In genomic region chr9:33264473-33265177, GRCh38 we compare ENCODE assay signal across 8 cellular contexts. TPM values are rescaled to one million over a fixed set of nuclear protein-coding genes. Genes with fewer than 3 reads are reported as not detected.
A peak's percentile ranks its signal among the peaks of the same experiment; 100 is the strongest.
DNase-seq lines count a peak whose midpoint lies in the region; ATAC-seq and TF ChIP-seq lines count a peak whose summit lies in the region.

BAG1 (minus strand) TSS chr9:33264708.
CHMP5 (plus strand) TSS chr9:33265049; CDS start chr9:33265079, 30 bp downstream.

- H3K36me3 ChIP-seq in liver (ENCODE audit: control insufficient read depth in 4 of 4, insufficient read depth in 3 of 4, low read depth in 1 of 4, low read length in 3 of 4) = peaks cover 2 to 39% (median 35%) of the 10 kb centered on the region in 4 donors

- no peaks in the 10 kb centered on the region for H3K9me3 Mint-ChIP-seq in CD4-positive, alpha-beta T cell
- H3K9me3 Mint-ChIP-seq in activated CD4-positive, alpha-beta memory T cell treated with anti-CD3 and anti-CD28 coated beads for 36 hours = no peaks in the 10 kb centered on the region

- peak within 1 kb of the TSS; percentile 50 to 100 (median 94) for H3K4me3 ChIP-seq in dorsolateral prefrontal cortex
- H3K4me3 ChIP-seq in liver (ENCODE audit: low read depth in 1 of 3, low read length in 3 of 3) = peak within 1 kb of the TSS; percentile 83 to 98 (median 97)

- no peaks in the 10 kb centered on the region for H3K27me3 ChIP-seq in CD4-positive, alpha-beta T cell (ENCODE audit: control insufficient read depth, insufficient read depth, low read length)
- H3K27me3 ChIP-seq in dorsolateral prefrontal cortex (no peaks in the 10 kb centered on the region), liver (ENCODE audit: control insufficient read depth in 4 of 4, insufficient read depth in 4 of 4, low read length in 3 of 4) (no peaks in the 10 kb centered on the region)

- no peak for TF ChIP-seq CTCF in CD4-positive, alpha-beta T cell (IDR thresholded peaks at IDR 0.05)
- TF ChIP-seq CTCF in dorsolateral prefrontal cortex (IDR thresholded peaks at IDR 0.05 in 54 of 56, conservative IDR thresholded peaks at IDR 0.05 in 2 of 56; ENCODE audit: low read depth in 1 of 56, partially characterized antibody in 56 of 56) = peak in 52 of 56 donors; percentile 19 to 73 (median 50)
- peak; percentile 41 for TF ChIP-seq CTCF in liver (IDR thresholded peaks at IDR 0.05; ENCODE audit: low read depth, low read length, missing input control)

- POLR2A ChIA-PET in CD4-positive, alpha-beta T cell (lab: Charles Lee) = interaction anchor here (0.8 to 3.5 kb wide), 8 partner anchors 9 to 239 kb away, joined by 3 to 71 read pairs (median 6); partner anchors contain the start of genes AQP3, B4GALT1, DNAJA1 and NFX1
- POLR2A ChIA-PET in activated CD4-positive, alpha-beta memory T cell treated with anti-CD3 and anti-CD28 coated beads for 36 hours (lab: Charles Lee) = interaction anchor here (1.0 to 3.2 kb wide), 5 partner anchors 10 to 240 kb away, joined by 3 to 16 read pairs (median 7); partner anchors contain the start of genes B4GALT1, DNAJA1 and NFX1

- peak within 1 kb of the TSS; percentile 84 to 85 for H3K9ac ChIP-seq in liver (ENCODE audit: low read depth in 1 of 2, low read length in 2 of 2)

- H3K4me1 Mint-ChIP-seq in CD4-positive, alpha-beta T cell (ENCODE audit: low read depth) = peaks cover 63% of the 10 kb centered on the region
- H3K4me1 Mint-ChIP-seq in activated CD4-positive, alpha-beta memory T cell treated with anti-CD3 and anti-CD28 coated beads for 36 hours (ENCODE audit: low read depth) = peaks cover 42% of the 10 kb centered on the region

- CTCF ChIA-PET in CD4-positive, alpha-beta T cell (lab: Charles Lee) = interaction anchor here (1.0 to 1.3 kb wide), 3 partner anchors 23 to 85 kb away, joined by 4 to 5 read pairs (median 4); partner anchors contain the start of gene NFX1
- CTCF ChIA-PET in activated CD4-positive, alpha-beta memory T cell treated with anti-CD3 and anti-CD28 coated beads for 36 hours (lab: Charles Lee) = interaction anchor here (0.7 to 1.0 kb wide), 2 partner anchors 14 to 39 kb away, joined by 3 to 4 read pairs; no protein-coding TSS in a partner anchor

- H3K27ac Mint-ChIP-seq in CD4-positive, alpha-beta T cell = peak within 1 kb of the TSS; percentile 91
- peak within 1 kb of the TSS; percentile 94 for H3K27ac Mint-ChIP-seq in activated CD4-positive, alpha-beta memory T cell treated with anti-CD3 and anti-CD28 coated beads for 36 hours

- H3K4me1 ChIP-seq in liver (ENCODE audit: control insufficient read depth in 4 of 4, insufficient read depth in 4 of 4, low read length in 3 of 4) = peaks cover 0 to 27% (median 16%) of the 10 kb centered on the region in 4 donors

- peaks cover 77% of the 10 kb centered on the region for H3K36me3 Mint-ChIP-seq in CD4-positive, alpha-beta T cell (ENCODE audit: low read depth)
- peaks cover 55% of the 10 kb centered on the region for H3K36me3 Mint-ChIP-seq in activated CD4-positive, alpha-beta memory T cell treated with anti-CD3 and anti-CD28 coated beads for 36 hours

- intact Hi-C loops in CD4-positive, alpha-beta T cell (cut with DNase I, micrococcal nuclease) = loop anchor here (1.0 to 10.0 kb wide), 6 partner anchors 26 to 880 kb away; partner anchors contain the start of genes B4GALT1 (in 2 of the 2), NFX1 (in 2 of the 2), SMU1 (in 2 of the 2) and ACO1 (in 1 of the 2)
- intact Hi-C loops in activated CD4-positive, alpha-beta memory T cell treated with anti-CD3 and anti-CD28 coated beads for 36 hours (cut with micrococcal nuclease) = loop anchor here (1.0 to 10.0 kb wide), 12 partner anchors 26 to 710 kb away; partner anchors contain the start of genes APTX, AQP3, B4GALT1 and DNAJA1
- intact Hi-C loops in dorsolateral prefrontal cortex (cut with DNase I) = loop anchor here in 1 of 2 donors (1.0 to 5.0 kb wide), 2 partner anchors 26 to 97 kb away; partner anchors contain the start of genes B4GALT1 and NFX1

- WGBS in liver = under 1% methylated on average over 67 of the region's 67 CpGs

- peak; percentile 96 for ATAC-seq in CD4-positive, alpha-beta T cell (ENCODE audit: poor library complexity)
- ATAC-seq in GM19438 (IDR thresholded peaks at IDR 0.05; ENCODE audit: low read depth, unreplicated experiment) (peak; percentile 83), HG03575 (IDR thresholded peaks at IDR 0.05; ENCODE audit: extremely low read depth, insufficient number of reproducible peaks, low FRiP score, unreplicated experiment) (peak; percentile 67)

- TF ChIP-seq RAD21 in liver (IDR thresholded peaks at IDR 0.05) = peak; percentile 44 to 49

- H3K27ac ChIP-seq in CD4-positive, alpha-beta T cell (ENCODE audit: low read depth, low read length) = peak within 1 kb of the TSS; percentile 59
- H3K27ac ChIP-seq in dorsolateral prefrontal cortex = peak within 1 kb of the TSS; percentile 49 to 95 (median 88)
- peak within 1 kb of the TSS; percentile 86 to 89 for H3K27ac ChIP-seq in liver (ENCODE audit: low read depth in 1 of 2, low read length in 2 of 2)

- H3K9me3 ChIP-seq in CD4-positive, alpha-beta T cell (ENCODE audit: control insufficient read depth, low read length) = no peaks in the 10 kb centered on the region
- H3K9me3 ChIP-seq in liver (ENCODE audit: control insufficient read depth in 4 of 4, low read length in 3 of 4) = no peaks in the 10 kb centered on the region

- H3K27me3 Mint-ChIP-seq in CD4-positive, alpha-beta T cell = no peaks in the 10 kb centered on the region
- H3K27me3 Mint-ChIP-seq in activated CD4-positive, alpha-beta memory T cell treated with anti-CD3 and anti-CD28 coated beads for 36 hours = no peaks in the 10 kb centered on the region

- peak within 1 kb of the TSS; percentile 96 for H3K4me3 Mint-ChIP-seq in CD4-positive, alpha-beta T cell
- H3K4me3 Mint-ChIP-seq in activated CD4-positive, alpha-beta memory T cell treated with anti-CD3 and anti-CD28 coated beads for 36 hours = peak within 1 kb of the TSS; percentile 91

- DNase-seq in CD4-positive, alpha-beta T cell = peak; percentile 99 to 100 (median 100)
- peak; percentile 97 for DNase-seq in NCI-H82 treated with DMSO at 0.1 percent for 48 hours (lab: John Stamatoyannopoulos, UW; ENCODE audit: unreplicated experiment)
- peak; percentile 100 for DNase-seq in activated CD4-positive, alpha-beta memory T cell treated with anti-CD3 and anti-CD28 coated beads for 36 hours
- DNase-seq in dorsolateral prefrontal cortex = peak; percentile 99 to 100 (median 100)
- DNase-seq in stimulated activated CD4-positive, alpha-beta T cell treated with anti-CD3 and anti-CD28 coated beads, Interleukin-4, amount 100 ng/mL, for 24 hours = peak; percentile 100

TF ChIP-seq in liver, 16 proteins besides CTCF, POLR2A, EP300 and RAD21 (continues in another document):
- TF ChIP-seq, protein P1, sequence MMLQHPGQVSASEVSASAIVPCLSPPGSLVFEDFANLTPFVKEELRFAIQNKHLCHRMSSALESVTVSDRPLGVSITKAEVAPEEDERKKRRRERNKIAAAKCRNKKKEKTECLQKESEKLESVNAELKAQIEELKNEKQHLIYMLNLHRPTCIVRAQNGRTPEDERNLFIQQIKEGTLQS (IDR thresholded peaks at IDR 0.05) = peak; percentile 32
- TF ChIP-seq TAF1 (conservative IDR thresholded peaks at IDR 0.05) (peak; percentile 58), EGR1 (IDR thresholded peaks at IDR 0.05; ENCODE audit: low read depth in 2 of 2) (peak; percentile 81 to 86), YY1 (IDR thresholded peaks at IDR 0.05) (peak; percentile 77), RXRA (IDR thresholded peaks at IDR 0.05) (peak; percentile 61 to 72), NR2F2 (IDR thresholded peaks at IDR 0.05) (peak; percentile 45), FOXA2 (IDR thresholded peaks at IDR 0.05) (no peak), HNF4G (IDR thresholded peaks at IDR 0.05) (no peak), HNF4A (conservative IDR thresholded peaks at IDR 0.05) (peak; percentile 49 to 63), FOXA1 (IDR thresholded peaks at IDR 0.05) (peak; percentile 67)
- TF ChIP-seq, protein P2, sequence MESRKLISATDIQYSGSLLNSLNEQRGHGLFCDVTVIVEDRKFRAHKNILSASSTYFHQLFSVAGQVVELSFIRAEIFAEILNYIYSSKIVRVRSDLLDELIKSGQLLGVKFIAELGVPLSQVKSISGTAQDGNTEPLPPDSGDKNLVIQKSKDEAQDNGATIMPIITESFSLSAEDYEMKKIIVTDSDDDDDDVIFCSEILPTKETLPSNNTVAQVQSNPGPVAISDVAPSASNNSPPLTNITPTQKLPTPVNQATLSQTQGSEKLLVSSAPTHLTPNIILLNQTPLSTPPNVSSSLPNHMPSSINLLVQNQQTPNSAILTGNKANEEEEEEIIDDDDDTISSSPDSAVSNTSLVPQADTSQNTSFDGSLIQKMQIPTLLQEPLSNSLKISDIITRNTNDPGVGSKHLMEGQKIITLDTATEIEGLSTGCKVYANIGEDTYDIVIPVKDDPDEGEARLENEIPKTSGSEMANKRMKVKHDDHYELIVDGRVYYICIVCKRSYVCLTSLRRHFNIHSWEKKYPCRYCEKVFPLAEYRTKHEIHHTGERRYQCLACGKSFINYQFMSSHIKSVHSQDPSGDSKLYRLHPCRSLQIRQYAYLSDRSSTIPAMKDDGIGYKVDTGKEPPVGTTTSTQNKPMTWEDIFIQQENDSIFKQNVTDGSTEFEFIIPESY (IDR thresholded peaks at IDR 0.05) = peak; percentile 77

RNA-seq across cellular contexts. Expression of gene BAG1, which starts in this region (rescaled TPM):
- 10 to 100 TPM; 58.0 to 61.4 TPM for total RNA-seq in CD4-positive, alpha-beta T cell
- total RNA-seq in activated CD4-positive, alpha-beta memory T cell treated with anti-CD3 and anti-CD28 coated beads for 36 hours = 10 to 100 TPM; 52.7 to 56.6 TPM
- total RNA-seq in dorsolateral prefrontal cortex (100 to 1,000 TPM in 9 of 120 experiments, 10 to 100 TPM in 111; 49.1 to 127 (median 80.7) TPM), liver (10 to 100 TPM; 35.1 to 49.4 TPM)
- 10 to 100 TPM; 36.6 to 55.2 TPM for polyA plus RNA-seq in liver

RNA-seq across cellular contexts. Expression of gene CHMP5, which starts in this region (rescaled TPM):
- 10 to 100 TPM; 17.4 to 18.6 TPM for total RNA-seq in CD4-positive, alpha-beta T cell
- total RNA-seq in activated CD4-positive, alpha-beta memory T cell treated with anti-CD3 and anti-CD28 coated beads for 36 hours = 100 to 1,000 TPM; 116 to 119 TPM
- total RNA-seq in dorsolateral prefrontal cortex (10 to 100 TPM; 41.0 to 98.2 (median 72.4) TPM), liver (10 to 100 TPM; 23.2 to 26.5 TPM)
- 10 to 100 TPM; 29.0 to 34.8 TPM for polyA plus RNA-seq in liver

Comparison
In these comparisons a context has a peak if more than half of its experiments do, and no peak if none do; other contexts are left out.
1. Peak in every context shown above with its lines: DNase-seq, ATAC-seq, H3K4me3 ChIP-seq and H3K27ac ChIP-seq.